8 cellular contexts compared by ENCODE assay signal in the genomic region with DNA sequence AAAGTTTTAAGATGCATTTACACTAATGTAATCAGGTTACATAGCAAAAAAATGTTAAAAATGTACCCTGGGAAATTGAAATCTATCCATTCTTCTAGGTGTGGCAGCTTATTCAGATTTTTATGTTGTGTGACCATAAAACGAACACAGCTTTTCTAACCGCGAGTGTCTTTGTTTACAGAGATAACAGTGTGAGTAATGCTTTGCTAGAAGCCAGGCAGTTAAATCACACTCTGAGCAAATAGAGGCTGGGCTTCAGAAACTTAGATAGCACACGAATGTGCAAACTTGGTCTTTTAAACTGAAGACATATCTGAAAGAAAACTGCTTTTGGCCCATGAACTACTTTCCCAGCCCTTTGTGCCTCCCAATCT.
DNase-seq lines count a peak whose midpoint lies in the region; ATAC-seq, FAIRE-seq and TF ChIP-seq lines count a peak whose summit lies in the region.

No MANE protein-coding gene starts in this region.

- peaks cover 26% of the 10 kb centered on the region for H3K4me1 ChIP-seq in SJCRH30
- H3K4me1 ChIP-seq in endothelial cell of umbilical vein (ENCODE audit: control insufficient read depth, extremely low read depth, insufficient read depth, low read length) = peaks cover 75% of the 10 kb centered on the region
- H3K4me1 ChIP-seq in neutrophil (ENCODE audit: control insufficient read depth in 1 of 2, insufficient read depth in 1 of 2, low read depth in 1 of 2, low read length in 1 of 2) = peaks cover 90 to 98% of the 10 kb centered on the region in 2 experiments

- dilution Hi-C loops in endothelial cell of umbilical vein (cut with MboI; ENCODE audit: extremely low pct_ligation_motif_present, low sequenced_read_pairs) = no loop called here

- no peaks in the 10 kb centered on the region for H3K9me3 Mint-ChIP-seq in activated CD4-positive, alpha-beta T cell treated with anti-CD3 and anti-CD28 coated beads, Interleukin-2, amount 10 ng/mL, durations not matched to agents 7 days and 5 days

- TF ChIP-seq CTCF in endothelial cell of umbilical vein (IDR thresholded peaks at IDR 0.05; ENCODE audit: extremely low read depth in 1 of 2, insufficient read depth in 1 of 2, low read depth in 1 of 2, low read length in 2 of 2) (no peak), neutrophil (IDR thresholded peaks at IDR 0.05) (no peak)

- peak overlapping the region; percentile 97 for H3K9ac ChIP-seq in endothelial cell of umbilical vein (replicated peaks; ENCODE audit: extremely low read depth, insufficient read depth, low read length)

- peaks cover 10% of the 10 kb centered on the region; the same call in 1 of the 2 replicates for H3K36me3 ChIP-seq in SJCRH30
- H3K36me3 ChIP-seq in endothelial cell of umbilical vein (ENCODE audit: control insufficient read depth in 2 of 2, extremely low read depth in 1 of 2, insufficient read depth in 2 of 2, low read length in 2 of 2) = no peaks in the 10 kb centered on the region
- no peaks in the 10 kb centered on the region for H3K36me3 ChIP-seq in neutrophil

- no peak overlapping the region for H2AFZ ChIP-seq in endothelial cell of umbilical vein (ENCODE audit: low read depth, low read length)

- no peak for DNase-seq in activated CD4-positive, alpha-beta T cell treated with anti-CD3 and anti-CD28 coated beads, Interleukin-2, amount 10 ng/mL, durations not matched to agents 7 days and 5 days
- no peak for DNase-seq in activated CD4-positive, alpha-beta T cell treated with anti-CD3 and anti-CD28 coated beads for 4 hours
- DNase-seq in SJCRH30 = no peak
- peak; percentile 87 for DNase-seq in endothelial cell of umbilical vein (ENCODE audit: low read depth, low spot score)
- DNase-seq in NCI-H446 (lab: John Stamatoyannopoulos, UW) = no peak
- DNase-seq in stimulated activated CD4-positive, alpha-beta T cell treated with anti-CD3 and anti-CD28 coated beads, Interleukin-2, amount 100 ng/mL, for 48 hours = no peak

- H3K79me2 ChIP-seq in endothelial cell of umbilical vein (ENCODE audit: control insufficient read depth, insufficient read depth, low read length) = peaks cover 86% of the 10 kb centered on the region

- H3K4me3 ChIP-seq in SJCRH30 (no peak overlapping the region), endothelial cell of umbilical vein (replicated peaks in 1 of 3; ENCODE audit: insufficient read depth in 1 of 3, low read depth in 1 of 3, low read length in 3 of 3) (peak overlapping the region in 1 of 3 experiments; percentile 25), neutrophil (ENCODE audit: low read depth in 1 of 2, low read length in 1 of 2) (no peak overlapping the region)

- CTCF ChIA-PET in activated CD4-positive, alpha-beta T cell treated with anti-CD3 and anti-CD28 coated beads, Interleukin-2, amount 10 ng/mL, durations not matched to agents 7 days and 5 days (lab: Charles Lee) = interaction anchor here (1.1 to 2.7 kb wide), 4 partner anchors 10 to 28 kb away, joined by 3 to 13 read pairs (median 5); no protein-coding TSS in a partner anchor
- CTCF ChIA-PET in endothelial cell of umbilical vein (lab: Charles Lee) = interaction anchor here (0.9 to 3.3 kb wide), 6 partner anchors 13 to 49 kb away, joined by 3 to 22 read pairs (median 8); no protein-coding TSS in a partner anchor

- peak overlapping the region; percentile 4; the same call in 1 of the 2 replicates for H3K27ac ChIP-seq in SJCRH30
- peak overlapping the region; percentile 100 for H3K27ac ChIP-seq in endothelial cell of umbilical vein (ENCODE audit: insufficient read depth, low read depth, low read length)
- peak overlapping the region; percentile 81 for H3K27ac ChIP-seq in neutrophil

- ATAC-seq in GM21723 (IDR thresholded peaks at IDR 0.05; ENCODE audit: unreplicated experiment) = no peak

- peaks cover 94% of the 10 kb centered on the region for H3K4me1 Mint-ChIP-seq in activated CD4-positive, alpha-beta T cell treated with anti-CD3 and anti-CD28 coated beads, Interleukin-2, amount 10 ng/mL, durations not matched to agents 7 days and 5 days

- POLR2A ChIA-PET in activated CD4-positive, alpha-beta T cell treated with anti-CD3 and anti-CD28 coated beads, Interleukin-2, amount 10 ng/mL, durations not matched to agents 7 days and 5 days (lab: Charles Lee) = no interaction called here
- POLR2A ChIA-PET in endothelial cell of umbilical vein (lab: Charles Lee) = interaction anchor here (1.0 to 6.1 kb wide), 4 partner anchors 8 to 42 kb away, joined by 4 to 52 read pairs (median 5); no protein-coding TSS in a partner anchor

- no peaks in the 10 kb centered on the region for H4K20me1 ChIP-seq in endothelial cell of umbilical vein (replicated peaks; ENCODE audit: control insufficient read depth, extremely low read depth, insufficient read depth, low read length)

- no peak for TF ChIP-seq POLR2A in endothelial cell of umbilical vein (IDR thresholded peaks at IDR 0.05; ENCODE audit: low read depth, low read length)

- intact Hi-C loops in endothelial cell of umbilical vein (cut with micrococcal nuclease) = loop anchor here (1.0 to 5.0 kb wide), 7 partner anchors 8 to 155 kb away; a partner anchor contains a TSS

- FAIRE-seq in endothelial cell of umbilical vein (lab: Jason Lieb, UNC) = peak; percentile 83

- peak overlapping the region; percentile 94 for H3K27ac Mint-ChIP-seq in activated CD4-positive, alpha-beta T cell treated with anti-CD3 and anti-CD28 coated beads, Interleukin-2, amount 10 ng/mL, durations not matched to agents 7 days and 5 days

- H3K9me1 ChIP-seq in endothelial cell of umbilical vein (replicated peaks; ENCODE audit: control insufficient read depth, extremely low read depth, insufficient read depth, low read length) = no peaks in the 10 kb centered on the region

- no peaks in the 10 kb centered on the region for H3K27me3 ChIP-seq in SJCRH30
- H3K27me3 ChIP-seq in endothelial cell of umbilical vein (ENCODE audit: control insufficient read depth in 2 of 2, insufficient read depth in 2 of 2, low read length in 2 of 2) = no peaks in the 10 kb centered on the region
- no peaks in the 10 kb centered on the region for H3K27me3 ChIP-seq in neutrophil

- peak overlapping the region; percentile 69 for H3K4me3 Mint-ChIP-seq in activated CD4-positive, alpha-beta T cell treated with anti-CD3 and anti-CD28 coated beads, Interleukin-2, amount 10 ng/mL, durations not matched to agents 7 days and 5 days

- BruUV-seq in endothelial cell of umbilical vein (replicated peaks; lab: Mats Ljungman, UMichigan) = no TSS peak

- H3K9me3 ChIP-seq in SJCRH30 (replicated peaks) (no peaks in the 10 kb centered on the region), endothelial cell of umbilical vein (replicated peaks; ENCODE audit: control insufficient read depth, insufficient read depth, low read length) (no peaks in the 10 kb centered on the region), neutrophil (no peaks in the 10 kb centered on the region)

- H3K4me2 ChIP-seq in endothelial cell of umbilical vein (ENCODE audit: insufficient read depth, low read length) = peak overlapping the region; percentile 79

- H3K36me3 Mint-ChIP-seq in activated CD4-positive, alpha-beta T cell treated with anti-CD3 and anti-CD28 coated beads, Interleukin-2, amount 10 ng/mL, durations not matched to agents 7 days and 5 days (ENCODE audit: low read depth) = peaks cover 50% of the 10 kb centered on the region

- H3K27me3 Mint-ChIP-seq in activated CD4-positive, alpha-beta T cell treated with anti-CD3 and anti-CD28 coated beads, Interleukin-2, amount 10 ng/mL, durations not matched to agents 7 days and 5 days = no peaks in the 10 kb centered on the region

TF ChIP-seq in endothelial cell of umbilical vein, 7 proteins besides CTCF, POLR2A, EP300 and RAD21:
- TF ChIP-seq POLR2AphosphoS5 (IDR thresholded peaks at IDR 0.05; ENCODE audit: insufficient read depth, low read depth, low read length) (peak; percentile 74), MYC (IDR thresholded peaks at IDR 0.05; ENCODE audit: low read depth, low read length) (no peak), FOS (IDR thresholded peaks at IDR 0.05; ENCODE audit: borderline replicate concordance, insufficient read depth, low read length) (peak; percentile 72), GATA2 (IDR thresholded peaks at IDR 0.05; ENCODE audit: insufficient read depth, insufficient read length, low read depth, low read length) (peak; percentile 66), JUN (IDR thresholded peaks at IDR 0.05; ENCODE audit: borderline replicate concordance, insufficient read depth, insufficient read length, low read depth) (peak; percentile 56)
- TF ChIP-seq, protein P1, sequence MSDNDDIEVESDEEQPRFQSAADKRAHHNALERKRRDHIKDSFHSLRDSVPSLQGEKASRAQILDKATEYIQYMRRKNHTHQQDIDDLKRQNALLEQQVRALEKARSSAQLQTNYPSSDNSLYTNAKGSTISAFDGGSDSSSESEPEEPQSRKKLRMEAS (IDR thresholded peaks at IDR 0.05; ENCODE audit: insufficient read depth, insufficient read length) = no peak

Comparison
In these comparisons a context has a peak if more than half of its experiments do, and no peak if none do; other contexts are left out.
1. H3K27ac ChIP-seq: peak in every context shown above with its lines; median percentile 100 in endothelial cell of umbilical vein; 81 in neutrophil; 4 in SJCRH30.